ENCODE assay signal across 8 cellular contexts in genomic region chr2:195318440-195319111, GRCh38.
DNase-seq lines count a peak whose midpoint lies in the region; ATAC-seq lines count a peak whose summit lies in the region.

No MANE protein-coding gene starts in this region.

- no peak overlapping the region for H3K4me3 Mint-ChIP-seq in activated naive CD4-positive, alpha-beta T cell treated with anti-CD3 and anti-CD28 coated beads, Interleukin-2, amount 10 ng/mL, durations not matched to agents 7 days and 5 days

- no peak overlapping the region for H3K4me3 ChIP-seq in NT2/D1 (ENCODE audit: insufficient read length, low read depth)

- H3K9ac ChIP-seq in NT2/D1 (ENCODE audit: insufficient read length, low read depth) = no peak overlapping the region

- ATAC-seq in HG03095 (IDR thresholded peaks at IDR 0.05; ENCODE audit: unreplicated experiment) (peak; percentile 38), HG02571 (IDR thresholded peaks at IDR 0.05; ENCODE audit: unreplicated experiment) (no peak)

- H3K4me1 ChIP-seq in NT2/D1 (ENCODE audit: insufficient read depth, insufficient read length) = no peaks in the 10 kb centered on the region

- no peaks in the 10 kb centered on the region for H3K36me3 ChIP-seq in NT2/D1 (ENCODE audit: insufficient read depth, insufficient read length, low read length)

- no peaks in the 10 kb centered on the region for H3K27me3 ChIP-seq in NT2/D1 (ENCODE audit: insufficient read depth, insufficient read length)

- H3K9me3 ChIP-seq in NT2/D1 (ENCODE audit: insufficient read depth, low read length) = no peaks in the 10 kb centered on the region

- DNase-seq in NCI-H510A treated with DMSO at 0.1 percent for 48 hours (lab: John Stamatoyannopoulos, UW) = peak; percentile 63
- no peak for DNase-seq in NCI-H510A (lab: John Stamatoyannopoulos, UW)
- DNase-seq in NT2/D1 (ENCODE audit: low read depth, low spot score) = peak; percentile 16
- DNase-seq in activated naive CD4-positive, alpha-beta T cell treated with anti-CD3 and anti-CD28 coated beads, Interleukin-2, amount 10 ng/mL, durations not matched to agents 7 days and 5 days = peak; percentile 63
- DNase-seq in hepatic stellate cell (ENCODE audit: low spot score) = peak; percentile 6
- DNase-seq in stimulated activated CD4-positive, alpha-beta T cell treated with anti-CD3 and anti-CD28 coated beads, Interleukin-1b, Interleukin-23, amount 100 ng/mL, for 24 hours (ENCODE audit: low read depth in 4 of 4, low spot score in 1 of 4) = peak; percentile 9 to 31 (median 22)

- no peaks in the 10 kb centered on the region for H3K9me3 Mint-ChIP-seq in activated naive CD4-positive, alpha-beta T cell treated with anti-CD3 and anti-CD28 coated beads, Interleukin-2, amount 10 ng/mL, durations not matched to agents 7 days and 5 days

- H3K4me1 Mint-ChIP-seq in activated naive CD4-positive, alpha-beta T cell treated with anti-CD3 and anti-CD28 coated beads, Interleukin-2, amount 10 ng/mL, durations not matched to agents 7 days and 5 days = peaks cover 22% of the 10 kb centered on the region

- no peak overlapping the region for H3K27ac Mint-ChIP-seq in activated naive CD4-positive, alpha-beta T cell treated with anti-CD3 and anti-CD28 coated beads, Interleukin-2, amount 10 ng/mL, durations not matched to agents 7 days and 5 days

- CTCF ChIA-PET in activated naive CD4-positive, alpha-beta T cell treated with anti-CD3 and anti-CD28 coated beads, Interleukin-2, amount 10 ng/mL, durations not matched to agents 7 days and 5 days (lab: Charles Lee) = interaction anchor here (0.7 to 4.2 kb wide), 6 partner anchors 12 to 1975 kb away, joined by 3 to 41 read pairs (median 4); no protein-coding TSS in a partner anchor

- no peaks in the 10 kb centered on the region for H3K36me3 Mint-ChIP-seq in activated naive CD4-positive, alpha-beta T cell treated with anti-CD3 and anti-CD28 coated beads, Interleukin-2, amount 10 ng/mL, durations not matched to agents 7 days and 5 days

- H3K27me3 Mint-ChIP-seq in activated naive CD4-positive, alpha-beta T cell treated with anti-CD3 and anti-CD28 coated beads, Interleukin-2, amount 10 ng/mL, durations not matched to agents 7 days and 5 days = no peaks in the 10 kb centered on the region
